Comparison of ENCODE assay signal across 8 cellular contexts in genomic region chrX:44343412-44343942, GRCh38. TPM values are rescaled to one million over a fixed set of nuclear protein-coding genes. Genes with fewer than 3 reads are reported as not detected.
DNase-seq lines count a peak whose midpoint lies in the region; ATAC-seq and TF ChIP-seq lines count a peak whose summit lies in the region.

Gene EFHC2, minus strand, starts transcription at chrX:44343672. Its CDS starts 84 bp downstream, at chrX:44343588.

- H3K27ac Mint-ChIP-seq in central memory CD8-positive, alpha-beta T cell (ENCODE audit: low read depth), result peak within 1 kb of the TSS; percentile 97

- no peaks in the 10 kb centered on the region for H3K9me3 ChIP-seq in HAP-1

- peaks cover 24% of the 10 kb centered on the region for H3K4me1 Mint-ChIP-seq in central memory CD8-positive, alpha-beta T cell

- H3K27me3 ChIP-seq in HAP-1 (ENCODE audit: low read depth), result no peaks in the 10 kb centered on the region

- H3K4me3 ChIP-seq in HAP-1, result peak within 1 kb of the TSS; percentile 33
- H3K4me3 ChIP-seq in WI38 (ENCODE audit: low read depth, low read length), result peak within 1 kb of the TSS; percentile 27

- H3K4me3 Mint-ChIP-seq in central memory CD8-positive, alpha-beta T cell, result peak within 1 kb of the TSS; percentile 85

- intact Hi-C loops in left colon (cut with DNase I, micrococcal nuclease), result no loop called here

- H3K36me3 ChIP-seq in HAP-1 (replicated peaks), result no peaks in the 10 kb centered on the region

- H3K27me3 Mint-ChIP-seq in central memory CD8-positive, alpha-beta T cell, result no peaks in the 10 kb centered on the region

- H3K36me3 Mint-ChIP-seq in central memory CD8-positive, alpha-beta T cell (ENCODE audit: insufficient read depth), result peaks cover 13% of the 10 kb centered on the region

- peaks cover 30% of the 10 kb centered on the region for H3K4me1 ChIP-seq in HAP-1

- peak; percentile 66 for ATAC-seq in central memory CD8-positive, alpha-beta T cell (replicated peaks; ENCODE audit: extremely low read depth, poor library complexity, severe bottlenecking)
- ATAC-seq in left colon, result no peak
- no peak for ATAC-seq in HG03520 (IDR thresholded peaks at IDR 0.05; ENCODE audit: unreplicated experiment)

- no peak for TF ChIP-seq CTCF in WI38 (IDR thresholded peaks at IDR 0.05; ENCODE audit: low read depth, low read length)

- in situ Hi-C loops in HAP-1 (cut with MboI; ENCODE audit: low sequenced_read_pairs), result no loop called here

- DNase-seq in HAP-1 (ENCODE audit: low spot score in 2 of 2), result peak in 1 of 2 experiments; percentile 74
- peak; percentile 36 to 52 for DNase-seq in central memory CD8-positive, alpha-beta T cell (ENCODE audit: low spot score in 2 of 2)
- DNase-seq in left colon, result peak; percentile 30 to 40
- DNase-seq in stimulated activated CD4-positive, alpha-beta T cell treated with anti-CD3 and anti-CD28 coated beads, Interleukin-4, amount 100 ng/mL, for 4 hours, result peak; percentile 19 to 21
- DNase-seq in inferior parietal cortex (ENCODE audit: extremely low spot score), result no peak
- DNase-seq in epidermal melanocyte (ENCODE audit: insufficient read length, low spot score), result no peak

- no peaks in the 10 kb centered on the region for H3K9me3 Mint-ChIP-seq in central memory CD8-positive, alpha-beta T cell

RNA-seq across cellular contexts. Expression of gene EFHC2, which starts in this region (rescaled TPM):
- total RNA-seq in left colon, result 1 to 10 TPM; 1.9 to 2.1 TPM

Comparison
In these comparisons a context has a peak if more than half of its experiments do, and no peak if none do; other contexts are left out.
1. DNase-seq: peak in central memory CD8-positive, alpha-beta T cell (2 of 2), left colon (2 of 2) and stimulated activated CD4-positive, alpha-beta T cell treated with anti-CD3 and anti-CD28 coated beads, Interleukin-4, amount 100 ng/mL, for 4 hours (2 of 2); none in inferior parietal cortex (single experiment) and epidermal melanocyte (single experiment).